Comparison of ENCODE assay signal across 8 cellular contexts in the genomic region with DNA sequence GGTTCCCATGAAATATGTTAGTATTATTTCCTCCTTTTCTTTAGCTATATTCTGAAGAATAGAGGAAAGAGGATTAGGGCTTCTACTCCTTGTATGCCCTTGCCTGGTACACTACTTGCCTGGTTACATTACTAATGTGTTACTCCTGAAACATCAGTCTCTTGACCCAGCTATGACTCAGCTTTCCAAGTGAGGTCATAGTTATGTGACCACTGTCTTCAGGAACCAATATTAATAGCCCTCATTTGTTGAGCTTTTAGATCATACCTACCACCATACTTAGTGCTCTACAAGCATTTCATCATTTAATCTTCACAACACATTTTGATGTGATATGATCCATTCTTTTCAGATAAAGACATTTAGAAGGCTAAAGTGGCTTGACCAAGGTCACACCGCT.
A peak's percentile ranks its signal among the peaks of the same experiment; 100 is the strongest.
DNase-seq lines count a peak whose midpoint lies in the region; ATAC-seq and TF ChIP-seq lines count a peak whose summit lies in the region.

No MANE protein-coding gene starts in this region.

- no peaks in the 10 kb centered on the region for H3K27me3 ChIP-seq in parathyroid adenoma (ENCODE audit: control insufficient read depth, insufficient read depth, low read length)

- peak overlapping the region; percentile 2 for H3K27ac Mint-ChIP-seq in activated B cell treated with CpG ODN at 0.5 μM for 24 hours

- intact Hi-C loops in activated B cell treated with CpG ODN at 0.5 μM for 24 hours (cut with micrococcal nuclease) = no loop called here

- no peak overlapping the region for H3K4me2 ChIP-seq in parathyroid adenoma (ENCODE audit: low read length)

- POLR2A ChIA-PET in activated B cell treated with CpG ODN at 0.5 μM for 24 hours (lab: Charles Lee) = no interaction called here

- CTCF ChIA-PET in activated B cell treated with CpG ODN at 0.5 μM for 24 hours (lab: Charles Lee) = no interaction called here

- TF ChIP-seq CTCF in activated B cell treated with CpG ODN at 0.5 μM for 24 hours (IDR thresholded peaks at IDR 0.05) (no peak), parathyroid adenoma (IDR thresholded peaks at IDR 0.05) (no peak)

- H3K9ac ChIP-seq in parathyroid adenoma = no peak overlapping the region

- H3K4me3 ChIP-seq in parathyroid adenoma (ENCODE audit: low read depth, low read length) = no peak overlapping the region

- peaks cover 8% of the 10 kb centered on the region for H3K4me1 ChIP-seq in parathyroid adenoma

- H3K9me3 ChIP-seq in parathyroid adenoma (ENCODE audit: control insufficient read depth, low read length) = no peaks in the 10 kb centered on the region

- no peak overlapping the region for H3K4me3 Mint-ChIP-seq in activated B cell treated with CpG ODN at 0.5 μM for 24 hours

- H3K36me3 Mint-ChIP-seq in activated B cell treated with CpG ODN at 0.5 μM for 24 hours (ENCODE audit: low read depth) = no peaks in the 10 kb centered on the region

- H3K9me3 Mint-ChIP-seq in activated B cell treated with CpG ODN at 0.5 μM for 24 hours = no peaks in the 10 kb centered on the region

- peaks cover 26% of the 10 kb centered on the region for H3K4me1 Mint-ChIP-seq in activated B cell treated with CpG ODN at 0.5 μM for 24 hours

- H2AFZ ChIP-seq in parathyroid adenoma = no peak overlapping the region

- no peaks in the 10 kb centered on the region for H3K79me2 ChIP-seq in parathyroid adenoma

- peak; percentile 47 for ATAC-seq in GM18498 (IDR thresholded peaks at IDR 0.05; ENCODE audit: unreplicated experiment)
- ATAC-seq in HG02938 (IDR thresholded peaks at IDR 0.05; ENCODE audit: unreplicated experiment) = peak; percentile 50
- no peak for ATAC-seq in activated B cell treated with CpG ODN at 0.5 μM for 24 hours (ENCODE audit: low read depth)

- no peak for DNase-seq in activated B cell treated with CpG ODN at 0.5 μM for 24 hours
- no peak for DNase-seq in stimulated activated CD4-positive, alpha-beta T cell treated with anti-CD3 and anti-CD28 coated beads, Interleukin-12 subunit alpha, Interleukin-12 subunit beta, amount 100 ng/mL, for 4 hours
- no peak for DNase-seq in activated gamma-delta T cell treated with Interleukin-2 at 50 U/mL for 16 hours
- DNase-seq in COR-L47 (lab: John Stamatoyannopoulos, UW) = no peak
- no peak for DNase-seq in NCI-H2227 (lab: John Stamatoyannopoulos, UW; ENCODE audit: unreplicated experiment)

- H3K27me3 Mint-ChIP-seq in activated B cell treated with CpG ODN at 0.5 μM for 24 hours = no peaks in the 10 kb centered on the region

- no peaks in the 10 kb centered on the region for H3K36me3 ChIP-seq in parathyroid adenoma (ENCODE audit: control insufficient read depth, insufficient read depth, low read length)

- H3K27ac ChIP-seq in parathyroid adenoma = peak overlapping the region; percentile 90
